ENCODE assay signal across 8 cellular contexts in the genomic region with DNA sequence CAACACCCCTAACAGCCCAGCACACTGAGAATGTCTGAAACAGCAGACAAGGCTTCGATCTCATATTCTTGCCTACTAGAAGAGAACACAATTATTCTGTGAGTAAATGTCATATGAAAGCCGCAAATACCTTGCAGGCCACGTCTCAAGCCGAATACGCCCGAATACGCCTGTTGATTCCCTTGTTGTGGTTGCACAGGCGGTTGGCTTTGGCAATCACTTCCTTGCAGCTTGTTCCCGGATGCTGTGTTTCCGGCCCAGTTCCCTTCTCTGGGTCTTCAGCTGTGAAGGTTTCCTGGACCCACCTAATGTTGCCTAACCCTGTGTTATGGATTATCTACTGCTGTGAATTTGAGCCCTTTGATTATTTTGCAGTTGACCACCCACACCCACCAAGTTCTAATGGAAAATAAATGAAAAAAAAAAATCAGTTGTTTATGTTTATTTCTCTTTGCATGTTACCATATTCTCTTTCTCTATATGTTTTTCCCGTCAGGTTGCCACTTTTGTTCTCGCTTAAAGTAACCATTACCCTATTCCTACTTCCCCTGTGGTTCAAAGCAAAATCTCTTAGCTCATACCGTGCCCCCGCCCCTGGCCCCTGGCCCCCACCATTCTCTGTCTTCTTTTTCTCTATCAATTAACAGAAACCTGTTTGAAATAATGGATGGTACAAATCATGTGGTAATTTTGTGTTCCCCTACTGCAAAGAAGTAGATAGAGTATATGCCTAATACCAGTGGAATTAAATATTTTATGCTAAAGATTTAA.
DNase-seq lines count a peak whose midpoint lies in the region; ATAC-seq and TF ChIP-seq lines count a peak whose summit lies in the region.

No MANE protein-coding gene starts in this region.

- intact Hi-C loops in ascending aorta (cut with DNase I): no loop called here
- intact Hi-C loops in sciatic nerve (cut with DNase I): no loop called here

- no peaks in the 10 kb centered on the region for H3K4me1 ChIP-seq in ascending aorta

- no peak overlapping the region for H3K27ac ChIP-seq in ascending aorta

- H3K4me3 ChIP-seq in ascending aorta: no peak overlapping the region

- DNase-seq in T follicular helper cell (ENCODE audit: low read depth): peak; percentile 35
- DNase-seq in ascending aorta (ENCODE audit: low spot score in 2 of 2): peak; percentile 9 to 66
- no peak for DNase-seq in sciatic nerve (ENCODE audit: low spot score)
- no peak for DNase-seq in kidney tubule cell (ENCODE audit: low spot score)
- no peak for DNase-seq in NCI-H2081 treated with DMSO at 0.1 percent for 48 hours (lab: John Stamatoyannopoulos, UW)

- H3K27me3 ChIP-seq in ascending aorta: no peaks in the 10 kb centered on the region

- ATAC-seq in GM19043 (IDR thresholded peaks at IDR 0.05; ENCODE audit: low read depth, unreplicated experiment) (peak; percentile 53), sciatic nerve (peak; percentile 70), GM21723 (IDR thresholded peaks at IDR 0.05; ENCODE audit: unreplicated experiment) (no peak), GM18502 (IDR thresholded peaks at IDR 0.05; ENCODE audit: poor library complexity, unreplicated experiment) (no peak)

- TF ChIP-seq CTCF in ascending aorta (IDR thresholded peaks at IDR 0.05): no peak

- no peaks in the 10 kb centered on the region for H3K9me3 ChIP-seq in ascending aorta

- H3K36me3 ChIP-seq in ascending aorta: no peaks in the 10 kb centered on the region

Comparison
In these comparisons a context has a peak if more than half of its experiments do, and no peak if none do; other contexts are left out.
1. ATAC-seq: peak in GM19043 (single experiment) and sciatic nerve (single experiment); none in GM21723 (single experiment) and GM18502 (single experiment).
2. DNase-seq: peak in T follicular helper cell (single experiment) and ascending aorta (2 of 2); none in sciatic nerve (single experiment), kidney tubule cell (single experiment) and NCI-H2081 treated with DMSO at 0.1 percent for 48 hours (single experiment).